Comparison of ENCODE assay signal across 1 cellular context in genomic region chr11:18726040-18726439, GRCh38.
TF ChIP-seq lines count a peak whose summit lies in the region.

TSS of gene IGSF22 (minus strand) at chr11:18726188. CDS start at chr11:18724236, 1,952 bp downstream.

TF ChIP-seq in H1, 55 proteins besides CTCF, POLR2A, EP300 and RAD21:
- TF ChIP-seq, protein P1, sequence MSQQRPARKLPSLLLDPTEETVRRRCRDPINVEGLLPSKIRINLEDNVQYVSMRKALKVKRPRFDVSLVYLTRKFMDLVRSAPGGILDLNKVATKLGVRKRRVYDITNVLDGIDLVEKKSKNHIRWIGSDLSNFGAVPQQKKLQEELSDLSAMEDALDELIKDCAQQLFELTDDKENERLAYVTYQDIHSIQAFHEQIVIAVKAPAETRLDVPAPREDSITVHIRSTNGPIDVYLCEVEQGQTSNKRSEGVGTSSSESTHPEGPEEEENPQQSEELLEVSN (IDR thresholded peaks at IDR 0.05) = no peak
- no peak for TF ChIP-seq FOSL1 (IDR thresholded peaks at IDR 0.05; ENCODE audit: insufficient read depth, low read depth, low read length)
- no peak for TF ChIP-seq RFX5 (IDR thresholded peaks at IDR 0.05; ENCODE audit: borderline replicate concordance, low read depth, low read length)
- TF ChIP-seq KDM5A (IDR thresholded peaks at IDR 0.05; ENCODE audit: low read length) = no peak
- TF ChIP-seq, protein P2, sequence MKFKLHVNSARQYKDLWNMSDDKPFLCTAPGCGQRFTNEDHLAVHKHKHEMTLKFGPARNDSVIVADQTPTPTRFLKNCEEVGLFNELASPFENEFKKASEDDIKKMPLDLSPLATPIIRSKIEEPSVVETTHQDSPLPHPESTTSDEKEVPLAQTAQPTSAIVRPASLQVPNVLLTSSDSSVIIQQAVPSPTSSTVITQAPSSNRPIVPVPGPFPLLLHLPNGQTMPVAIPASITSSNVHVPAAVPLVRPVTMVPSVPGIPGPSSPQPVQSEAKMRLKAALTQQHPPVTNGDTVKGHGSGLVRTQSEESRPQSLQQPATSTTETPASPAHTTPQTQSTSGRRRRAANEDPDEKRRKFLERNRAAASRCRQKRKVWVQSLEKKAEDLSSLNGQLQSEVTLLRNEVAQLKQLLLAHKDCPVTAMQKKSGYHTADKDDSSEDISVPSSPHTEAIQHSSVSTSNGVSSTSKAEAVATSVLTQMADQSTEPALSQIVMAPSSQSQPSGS (IDR thresholded peaks at IDR 0.05; ENCODE audit: low read length) = no peak
- TF ChIP-seq, protein P3, sequence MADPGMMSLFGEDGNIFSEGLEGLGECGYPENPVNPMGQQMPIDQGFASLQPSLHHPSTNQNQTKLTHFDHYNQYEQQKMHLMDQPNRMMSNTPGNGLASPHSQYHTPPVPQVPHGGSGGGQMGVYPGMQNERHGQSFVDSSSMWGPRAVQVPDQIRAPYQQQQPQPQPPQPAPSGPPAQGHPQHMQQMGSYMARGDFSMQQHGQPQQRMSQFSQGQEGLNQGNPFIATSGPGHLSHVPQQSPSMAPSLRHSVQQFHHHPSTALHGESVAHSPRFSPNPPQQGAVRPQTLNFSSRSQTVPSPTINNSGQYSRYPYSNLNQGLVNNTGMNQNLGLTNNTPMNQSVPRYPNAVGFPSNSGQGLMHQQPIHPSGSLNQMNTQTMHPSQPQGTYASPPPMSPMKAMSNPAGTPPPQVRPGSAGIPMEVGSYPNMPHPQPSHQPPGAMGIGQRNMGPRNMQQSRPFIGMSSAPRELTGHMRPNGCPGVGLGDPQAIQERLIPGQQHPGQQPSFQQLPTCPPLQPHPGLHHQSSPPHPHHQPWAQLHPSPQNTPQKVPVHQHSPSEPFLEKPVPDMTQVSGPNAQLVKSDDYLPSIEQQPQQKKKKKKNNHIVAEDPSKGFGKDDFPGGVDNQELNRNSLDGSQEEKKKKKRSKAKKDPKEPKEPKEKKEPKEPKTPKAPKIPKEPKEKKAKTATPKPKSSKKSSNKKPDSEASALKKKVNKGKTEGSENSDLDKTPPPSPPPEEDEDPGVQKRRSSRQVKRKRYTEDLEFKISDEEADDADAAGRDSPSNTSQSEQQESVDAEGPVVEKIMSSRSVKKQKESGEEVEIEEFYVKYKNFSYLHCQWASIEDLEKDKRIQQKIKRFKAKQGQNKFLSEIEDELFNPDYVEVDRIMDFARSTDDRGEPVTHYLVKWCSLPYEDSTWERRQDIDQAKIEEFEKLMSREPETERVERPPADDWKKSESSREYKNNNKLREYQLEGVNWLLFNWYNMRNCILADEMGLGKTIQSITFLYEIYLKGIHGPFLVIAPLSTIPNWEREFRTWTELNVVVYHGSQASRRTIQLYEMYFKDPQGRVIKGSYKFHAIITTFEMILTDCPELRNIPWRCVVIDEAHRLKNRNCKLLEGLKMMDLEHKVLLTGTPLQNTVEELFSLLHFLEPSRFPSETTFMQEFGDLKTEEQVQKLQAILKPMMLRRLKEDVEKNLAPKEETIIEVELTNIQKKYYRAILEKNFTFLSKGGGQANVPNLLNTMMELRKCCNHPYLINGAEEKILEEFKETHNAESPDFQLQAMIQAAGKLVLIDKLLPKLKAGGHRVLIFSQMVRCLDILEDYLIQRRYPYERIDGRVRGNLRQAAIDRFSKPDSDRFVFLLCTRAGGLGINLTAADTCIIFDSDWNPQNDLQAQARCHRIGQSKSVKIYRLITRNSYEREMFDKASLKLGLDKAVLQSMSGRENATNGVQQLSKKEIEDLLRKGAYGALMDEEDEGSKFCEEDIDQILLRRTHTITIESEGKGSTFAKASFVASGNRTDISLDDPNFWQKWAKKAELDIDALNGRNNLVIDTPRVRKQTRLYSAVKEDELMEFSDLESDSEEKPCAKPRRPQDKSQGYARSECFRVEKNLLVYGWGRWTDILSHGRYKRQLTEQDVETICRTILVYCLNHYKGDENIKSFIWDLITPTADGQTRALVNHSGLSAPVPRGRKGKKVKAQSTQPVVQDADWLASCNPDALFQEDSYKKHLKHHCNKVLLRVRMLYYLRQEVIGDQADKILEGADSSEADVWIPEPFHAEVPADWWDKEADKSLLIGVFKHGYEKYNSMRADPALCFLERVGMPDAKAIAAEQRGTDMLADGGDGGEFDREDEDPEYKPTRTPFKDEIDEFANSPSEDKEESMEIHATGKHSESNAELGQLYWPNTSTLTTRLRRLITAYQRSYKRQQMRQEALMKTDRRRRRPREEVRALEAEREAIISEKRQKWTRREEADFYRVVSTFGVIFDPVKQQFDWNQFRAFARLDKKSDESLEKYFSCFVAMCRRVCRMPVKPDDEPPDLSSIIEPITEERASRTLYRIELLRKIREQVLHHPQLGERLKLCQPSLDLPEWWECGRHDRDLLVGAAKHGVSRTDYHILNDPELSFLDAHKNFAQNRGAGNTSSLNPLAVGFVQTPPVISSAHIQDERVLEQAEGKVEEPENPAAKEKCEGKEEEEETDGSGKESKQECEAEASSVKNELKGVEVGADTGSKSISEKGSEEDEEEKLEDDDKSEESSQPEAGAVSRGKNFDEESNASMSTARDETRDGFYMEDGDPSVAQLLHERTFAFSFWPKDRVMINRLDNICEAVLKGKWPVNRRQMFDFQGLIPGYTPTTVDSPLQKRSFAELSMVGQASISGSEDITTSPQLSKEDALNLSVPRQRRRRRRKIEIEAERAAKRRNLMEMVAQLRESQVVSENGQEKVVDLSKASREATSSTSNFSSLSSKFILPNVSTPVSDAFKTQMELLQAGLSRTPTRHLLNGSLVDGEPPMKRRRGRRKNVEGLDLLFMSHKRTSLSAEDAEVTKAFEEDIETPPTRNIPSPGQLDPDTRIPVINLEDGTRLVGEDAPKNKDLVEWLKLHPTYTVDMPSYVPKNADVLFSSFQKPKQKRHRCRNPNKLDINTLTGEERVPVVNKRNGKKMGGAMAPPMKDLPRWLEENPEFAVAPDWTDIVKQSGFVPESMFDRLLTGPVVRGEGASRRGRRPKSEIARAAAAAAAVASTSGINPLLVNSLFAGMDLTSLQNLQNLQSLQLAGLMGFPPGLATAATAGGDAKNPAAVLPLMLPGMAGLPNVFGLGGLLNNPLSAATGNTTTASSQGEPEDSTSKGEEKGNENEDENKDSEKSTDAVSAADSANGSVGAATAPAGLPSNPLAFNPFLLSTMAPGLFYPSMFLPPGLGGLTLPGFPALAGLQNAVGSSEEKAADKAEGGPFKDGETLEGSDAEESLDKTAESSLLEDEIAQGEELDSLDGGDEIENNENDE (IDR thresholded peaks at IDR 0.05; ENCODE audit: insufficient replicate concordance, low read length) = no peak
- no peak for TF ChIP-seq EZH2 (IDR thresholded peaks at IDR 0.05; ENCODE audit: low read depth, low read length, severe bottlenecking)
